In the genomic region with DNA sequence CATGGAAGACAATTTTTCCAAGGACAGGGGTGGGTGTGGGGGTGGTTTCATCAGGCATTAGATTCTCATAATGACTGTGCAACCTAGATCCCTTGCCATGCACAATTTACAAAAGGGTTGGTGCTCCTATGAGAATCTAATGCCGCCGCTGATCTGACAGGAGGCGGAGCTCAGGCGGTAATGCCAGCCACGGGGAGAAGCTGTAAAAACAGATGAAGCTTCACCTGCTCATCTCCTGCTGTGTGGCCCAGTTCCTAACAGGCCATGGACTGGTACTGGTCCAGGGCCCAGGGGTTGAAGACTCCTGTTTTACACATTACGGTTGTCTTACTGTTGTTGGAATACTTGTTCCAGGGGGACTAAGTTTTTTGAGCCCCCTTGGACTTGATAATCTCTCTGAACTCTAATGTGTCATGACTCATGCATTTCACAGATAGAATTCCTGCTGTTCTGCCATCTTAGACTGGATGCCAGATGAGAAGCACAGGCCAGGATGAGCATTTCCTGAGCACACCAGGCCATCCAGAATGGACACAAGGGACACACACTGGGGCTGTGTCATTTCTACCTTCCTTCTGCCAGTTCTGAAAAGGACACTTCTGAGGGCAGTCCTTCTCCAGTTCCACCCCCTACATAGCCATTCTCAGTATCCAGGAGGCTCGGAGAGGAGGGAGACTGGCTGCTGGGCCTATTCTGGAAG, we compare ENCODE assay signal across 1 cellular context.
TF ChIP-seq lines count a peak whose summit lies in the region.

No MANE protein-coding gene starts in this region.

TF ChIP-seq in SK-N-SH treated with all-trans-retinoic acid at 6 μM for 48 hours, 23 proteins besides CTCF, POLR2A, EP300 and RAD21 (continued from another document):
- no peak for TF ChIP-seq ZC3H10 (CRISPR knock-in tag; IDR thresholded peaks at IDR 0.05)
